ENCODE assay signal across 20 cellular contexts in the genomic region with DNA sequence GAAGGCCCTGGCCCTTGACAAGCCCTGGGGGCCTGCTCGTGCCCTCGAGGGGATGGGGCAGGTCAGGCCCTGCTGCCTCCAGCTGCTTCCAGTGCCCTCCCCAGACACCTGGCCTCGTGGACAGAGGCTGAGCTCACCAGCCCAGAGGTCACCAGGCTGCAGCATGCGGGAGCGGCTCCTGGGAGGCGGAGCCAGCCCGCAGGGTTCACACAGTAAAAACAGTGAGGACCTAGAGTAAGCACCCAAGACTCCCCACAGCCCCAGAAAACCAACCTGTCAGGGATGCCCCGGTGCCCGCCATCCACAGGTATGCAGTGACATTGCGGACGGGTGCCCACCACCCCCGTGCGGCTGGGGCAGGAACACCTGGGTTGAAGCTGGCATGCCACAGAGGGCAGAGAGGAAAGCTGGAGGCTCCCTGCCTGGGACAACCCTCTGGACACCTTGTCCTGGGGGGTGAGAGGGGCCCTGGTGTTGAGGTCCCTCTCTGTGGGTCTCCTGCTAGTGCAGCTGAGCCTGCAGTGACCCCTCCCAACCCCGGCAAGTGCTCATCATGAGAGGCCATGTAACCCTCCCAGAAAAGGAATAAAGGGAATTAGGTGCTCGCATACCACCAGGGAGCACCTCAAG.
"Had no signal": no experiment of that assay in that cellular context is flagged by ENCODE, and none has a peak within 500 bp of the region (broad histone marks: within the 10 kb centered on the region; RNA-seq: fewer than 3 reads in every experiment).

No MANE protein-coding gene starts in this region.

- H2AFZ ChIP-seq: hepatocyte had no signal

- H3K4me2 ChIP-seq: hepatocyte, SK-N-SH, smooth muscle cell had no signal

- H3K9me3 ChIP-seq: thyroid gland had no signal

- H3K4me3 ChIP-seq: hepatocyte, sigmoid colon, smooth muscle cell, thyroid gland had no signal

- H3K4me1 ChIP-seq: foreskin keratinocyte, sigmoid colon had no signal

- H3K27ac ChIP-seq: foreskin keratinocyte, hepatocyte, sigmoid colon, thyroid gland, VCaP had no signal

- ATAC-seq: activated naive CD4-positive, alpha-beta T cell treated with anti-CD3 and anti-CD28 coated beads, Interleukin-2, amount 50 U/mL, for 72 hours; activated T-helper 17 cell treated with anti-CD3 and anti-CD28 coated beads, Interleukin-2, amount 50 U/mL, for 72 hours; foreskin keratinocyte had no signal

- H3K9ac ChIP-seq: SK-N-SH had no signal

- DNase-seq: activated CD4-positive, alpha-beta T cell treated with anti-CD3 and anti-CD28 coated beads, Interleukin-2, amount 50 U/mL, for 1 hour; activated CD4-positive, CD25-positive, alpha-beta regulatory T cell treated with anti-CD3 and anti-CD28 coated beads, Interleukin-2, amount 50 U/mL, for 72 hours; activated T-cell treated with anti-CD3 and anti-CD28 coated beads, Interleukin-2, amount 50 U/mL, for 1 hour; effector CD8-positive, alpha-beta T cell; erythroblast; foreskin keratinocyte; immature natural killer cell; kidney glomerular epithelial cell; sigmoid colon; SK-N-SH; stimulated activated CD4-positive, alpha-beta T cell treated with anti-CD3 and anti-CD28 coated beads, Interleukin-15, amount 100 ng/mL, for 24 hours; stimulated activated CD4-positive, alpha-beta T cell treated with anti-CD3 and anti-CD28 coated beads, Interleukin-2, amount 100 ng/mL, for 48 hours; stimulated activated CD8-positive, alpha-beta memory T cell treated with anti-CD3 and anti-CD28 coated beads, Interleukin-4, amount 100 ng/mL, for 48 hours; stimulated activated naive CD4-positive, alpha-beta T cell; thyroid gland had no signal

- H3K27me3 ChIP-seq: foreskin keratinocyte, hepatocyte, sigmoid colon, thyroid gland had no signal
